7 cellular contexts compared by ENCODE assay signal in the genomic region with DNA sequence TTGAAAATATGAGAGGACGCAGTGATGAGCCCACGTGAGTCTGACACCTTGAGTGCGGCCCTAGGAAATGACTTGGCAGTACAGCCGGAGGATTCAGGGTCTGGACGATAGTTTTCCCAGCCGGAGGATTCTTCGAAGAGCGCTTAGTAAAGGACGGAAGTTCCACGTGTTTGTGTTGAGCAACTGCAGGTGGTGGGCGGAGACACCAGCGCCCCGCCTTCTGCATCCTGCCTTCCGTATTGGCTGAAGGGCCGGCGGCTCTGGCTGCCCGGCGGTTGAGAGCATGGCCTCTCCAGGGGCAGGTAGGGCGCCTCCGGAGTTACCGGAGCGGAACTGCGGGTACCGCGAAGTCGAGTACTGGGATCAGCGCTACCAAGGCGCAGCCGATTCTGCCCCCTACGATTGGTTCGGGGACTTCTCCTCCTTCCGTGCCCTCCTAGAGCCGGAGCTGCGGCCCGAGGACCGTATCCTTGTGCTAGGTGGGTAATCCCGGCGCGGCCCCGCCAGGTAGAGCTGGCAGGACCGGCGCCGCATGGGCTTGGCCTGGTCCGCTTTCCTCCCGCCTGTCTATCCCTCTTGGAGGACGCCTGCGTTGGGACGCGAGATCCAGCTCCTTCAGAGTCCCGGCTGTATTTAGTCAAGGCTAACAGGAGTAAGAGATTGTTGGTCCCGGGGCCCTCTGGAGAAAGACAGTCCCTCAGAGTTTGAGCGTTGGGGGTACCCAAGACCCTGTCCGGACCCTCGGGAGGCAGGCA.
DNase-seq lines count a peak whose midpoint lies in the region; ATAC-seq and TF ChIP-seq lines count a peak whose summit lies in the region.

A gene (plus strand): TSS at position 261 of the 755 bp plus-strand sequence. CDS start 23 bp downstream, at position 284.

- peak; percentile 83 for ATAC-seq in GM18505 (IDR thresholded peaks at IDR 0.05; ENCODE audit: unreplicated experiment)
- ATAC-seq in HG02973 (IDR thresholded peaks at IDR 0.05; ENCODE audit: unreplicated experiment) = peak; percentile 86

- peak; percentile 51 for TF ChIP-seq CTCF in astrocyte of the cerebellum (IDR thresholded peaks at IDR 0.05; ENCODE audit: low read depth, low read length, missing control alignments)

- DNase-seq in NCI-H1930 (lab: John Stamatoyannopoulos, UW) = peak; percentile 94 to 95
- DNase-seq in T-helper 9 cell = peak; percentile 89
- DNase-seq in astrocyte of the cerebellum (ENCODE audit: low read depth) = peak; percentile 95
- DNase-seq in hippocampal formation (lab: John Stamatoyannopoulos, UW) = peak; percentile 88 to 93
- DNase-seq in retina = peak; percentile 93

- peak; percentile 61 for TF ChIP-seq POLR2A in GM18505 (IDR thresholded peaks at IDR 0.05; ENCODE audit: borderline replicate concordance, extremely low read depth, insufficient read depth, insufficient read length)

- peak within 1 kb of the TSS; percentile 95 for H3K4me3 ChIP-seq in astrocyte of the cerebellum (ENCODE audit: low read depth, low read length)

- in situ Hi-C loops in astrocyte of the cerebellum (cut with HindIII; ENCODE audit: low sequenced_read_pairs) = loop anchor here (25.0 kb wide), 1 partner anchor 362 kb away; a partner anchor contains a TSS

Comparison
In these comparisons a context has a peak if more than half of its experiments do, and no peak if none do; other contexts are left out.
1. Peak in every context shown above with its lines: DNase-seq, ATAC-seq and H3K4me3 ChIP-seq.